ENCODE assay signal across 10 cellular contexts in the genomic region with DNA sequence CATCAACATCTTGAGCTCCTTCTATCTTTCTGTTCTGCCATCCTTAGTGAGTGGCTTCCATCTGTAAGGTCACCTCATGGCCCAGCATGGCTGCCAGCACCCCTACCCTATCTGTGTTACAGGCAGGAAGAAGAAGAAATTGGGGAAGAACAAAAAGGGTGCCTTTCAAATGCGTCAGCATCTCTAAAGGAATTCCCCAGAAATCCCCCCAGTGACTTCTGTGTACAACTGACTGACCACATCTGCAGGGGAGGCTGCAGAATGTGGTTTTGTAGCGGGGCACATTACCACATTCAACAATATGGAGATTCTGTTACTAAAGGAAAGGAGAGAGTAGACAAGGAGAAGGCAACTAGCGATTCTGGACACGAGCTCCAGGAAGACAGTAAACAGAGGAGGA. TPM values are rescaled to one million over a fixed set of nuclear protein-coding genes. Genes with fewer than 3 reads are reported as not detected.
DNase-seq lines count a peak whose midpoint lies in the region; ATAC-seq, FAIRE-seq and TF ChIP-seq lines count a peak whose summit lies in the region.
"Had no signal": no experiment of that assay in that cellular context is flagged by ENCODE, and none has a peak within 500 bp of the region (broad histone marks: within the 10 kb centered on the region; RNA-seq: fewer than 3 reads in every experiment).

No MANE protein-coding gene starts in this region.

- intact Hi-C loops in Calu3 (cut with micrococcal nuclease; ENCODE audit: unreplicated experiment) (no loop called here), mammary epithelial cell (cut with micrococcal nuclease) (loop anchor here (5.0 kb wide), 2 partner anchors 86 to 1041 kb away; no protein-coding TSS in a partner anchor)

- no peaks in the 10 kb centered on the region for H3K4me1 ChIP-seq in mammary epithelial cell (ENCODE audit: insufficient read depth, low read length)

- no peaks in the 10 kb centered on the region for H4K20me1 ChIP-seq in mammary epithelial cell (ENCODE audit: insufficient read depth, low read length)

- dilution Hi-C loops in mammary epithelial cell (cut with HindIII; ENCODE audit: low sequenced_read_pairs): no loop called here

- H3K27ac Mint-ChIP-seq in Calu3 (ENCODE audit: unreplicated experiment): no peak overlapping the region

- no peaks in the 10 kb centered on the region for H3K36me3 ChIP-seq in mammary epithelial cell (ENCODE audit: insufficient read depth, low read length)
- H3K36me3 ChIP-seq: thoracic aorta had no signal

- no peaks in the 10 kb centered on the region for H3K27me3 Mint-ChIP-seq in Calu3 (ENCODE audit: unreplicated experiment)

- H2AFZ ChIP-seq in mammary epithelial cell (ENCODE audit: low read depth, low read length): no peak overlapping the region

- CTCF ChIA-PET in Calu3 (lab: Charles Lee): no interaction called here
- CTCF ChIA-PET in mammary epithelial cell (lab: Charles Lee; ENCODE audit: low non-redundant PET): no interaction called here

- H3K9me3 ChIP-seq in mammary epithelial cell (replicated peaks; ENCODE audit: insufficient read depth, low read length): no peaks in the 10 kb centered on the region
- H3K9me3 ChIP-seq: thoracic aorta had no signal

- in situ Hi-C loops in astrocyte of the spinal cord (cut with HindIII; ENCODE audit: low sequenced_read_pairs): no loop called here
- in situ Hi-C loops in mammary epithelial cell (cut with MboI; ENCODE audit: low sequenced_read_pairs in 2 of 2): no loop called here

- H3K4me3 ChIP-seq in astrocyte of the spinal cord (ENCODE audit: low read depth, low read length) (no peak overlapping the region), mammary epithelial cell (replicated peaks in 1 of 3; ENCODE audit: insufficient read depth in 1 of 3, low read depth in 2 of 3, low read length in 3 of 3) (no peak overlapping the region)
- H3K4me3 ChIP-seq: thoracic aorta had no signal

- ATAC-seq in HG03571 (IDR thresholded peaks at IDR 0.05; ENCODE audit: unreplicated experiment): peak; percentile 43

- no peak overlapping the region for H3K27ac ChIP-seq in mammary epithelial cell (ENCODE audit: insufficient read depth, low read depth, low read length)
- H3K27ac ChIP-seq: epithelial cell of prostate, thoracic aorta had no signal

- H3K4me3 Mint-ChIP-seq in Calu3 (ENCODE audit: low read depth, unreplicated experiment): no peak overlapping the region

- H3K36me3 Mint-ChIP-seq in Calu3 (ENCODE audit: insufficient read depth, unreplicated experiment): no peaks in the 10 kb centered on the region

- H3K79me2 ChIP-seq in mammary epithelial cell (ENCODE audit: insufficient read depth, low read length): no peaks in the 10 kb centered on the region

- H3K4me1 Mint-ChIP-seq in Calu3 (ENCODE audit: low read depth, unreplicated experiment): peaks cover 8% of the 10 kb centered on the region

- H3K27me3 ChIP-seq in mammary epithelial cell (ENCODE audit: insufficient read depth, low read length): no peaks in the 10 kb centered on the region

- no peaks in the 10 kb centered on the region for H3K9me3 Mint-ChIP-seq in Calu3 (ENCODE audit: low read depth, unreplicated experiment)

- FAIRE-seq in GM19239 (lab: Jason Lieb, UNC): peak; percentile 79

- H3K4me2 ChIP-seq in mammary epithelial cell (ENCODE audit: insufficient read depth, low read depth, low read length): no peak overlapping the region

- DNase-seq in CD1c-positive myeloid dendritic cell (ENCODE audit: extremely low spot score): peak; percentile 64
- no peak for DNase-seq in GM19239 (ENCODE audit: insufficient read length, low spot score)
- peak; percentile 64 for DNase-seq in astrocyte of the spinal cord (ENCODE audit: low read depth, low spot score)
- DNase-seq in NCI-H187 treated with DMSO at 0.1 percent for 48 hours (lab: John Stamatoyannopoulos, UW): no peak
- no peak for DNase-seq in Calu3
- no peak for DNase-seq in mammary epithelial cell
- no peak for DNase-seq in activated effector memory CD4-positive, alpha-beta T cell treated with Interleukin-2 at 50 U/mL for 16 hours

- BruUV-seq in Calu3 (replicated peaks; lab: Mats Ljungman, UMichigan) (no TSS peak), mammary epithelial cell (replicated peaks; lab: Mats Ljungman, UMichigan) (no TSS peak)

- no peak overlapping the region for H3K9ac ChIP-seq in mammary epithelial cell (ENCODE audit: insufficient read depth, low read length)

- WGBS in mammary epithelial cell (ENCODE audit: low coverage, missing lambda C conversion rate): 86% methylated on average over 4 of the region's 4 CpGs

- no peak for TF ChIP-seq CTCF in astrocyte of the spinal cord (IDR thresholded peaks at IDR 0.05; ENCODE audit: low read depth, low read length)
- TF ChIP-seq CTCF in Calu3 (IDR thresholded peaks at IDR 0.05; ENCODE audit: unreplicated experiment): no peak
- TF ChIP-seq CTCF in mammary epithelial cell (conservative IDR thresholded peaks at IDR 0.05 in 1 of 2, IDR thresholded peaks at IDR 0.05 in 1 of 2; ENCODE audit: extremely low read depth in 1 of 2, insufficient read depth in 1 of 2, low read depth in 1 of 2, low read length in 2 of 2): no peak

RNA-seq across cellular contexts. Expression of gene ALG2, which starts 40.1 kb away (rescaled TPM):
- total RNA-seq in Calu3 (2022) (27.0 and 27.1 TPM in 2 replicates), mammary epithelial cell (10 to 100 TPM; 42.1 to 56.5 TPM)
- polyA plus RNA-seq in mammary epithelial cell: 39.1 TPM
- polyA minus RNA-seq in mammary epithelial cell: 41.3 TPM

RNA-seq across cellular contexts. Expression of gene SEC61B, which starts 40.5 kb away (rescaled TPM):
- total RNA-seq in Calu3 (2022): 85.5 and 101 TPM in 2 replicates
- total RNA-seq in mammary epithelial cell: 100 to 1,000 TPM in 1 of 2 donors, 10 to 100 TPM in 1; 62.0 to 164 TPM
- polyA plus RNA-seq in mammary epithelial cell: 197 TPM
- polyA minus RNA-seq in mammary epithelial cell: 91.6 TPM

Comparison
In these comparisons a context has a peak if more than half of its experiments do, and no peak if none do; other contexts are left out.
1. DNase-seq: peak in CD1c-positive myeloid dendritic cell (single experiment) and astrocyte of the spinal cord (single experiment); none in GM19239 (single experiment), NCI-H187 treated with DMSO at 0.1 percent for 48 hours (single experiment), Calu3 (single experiment), mammary epithelial cell (single experiment) and activated effector memory CD4-positive, alpha-beta T cell treated with Interleukin-2 at 50 U/mL for 16 hours (single experiment).